ENCODE assay signal across 14 cellular contexts in the genomic region with DNA sequence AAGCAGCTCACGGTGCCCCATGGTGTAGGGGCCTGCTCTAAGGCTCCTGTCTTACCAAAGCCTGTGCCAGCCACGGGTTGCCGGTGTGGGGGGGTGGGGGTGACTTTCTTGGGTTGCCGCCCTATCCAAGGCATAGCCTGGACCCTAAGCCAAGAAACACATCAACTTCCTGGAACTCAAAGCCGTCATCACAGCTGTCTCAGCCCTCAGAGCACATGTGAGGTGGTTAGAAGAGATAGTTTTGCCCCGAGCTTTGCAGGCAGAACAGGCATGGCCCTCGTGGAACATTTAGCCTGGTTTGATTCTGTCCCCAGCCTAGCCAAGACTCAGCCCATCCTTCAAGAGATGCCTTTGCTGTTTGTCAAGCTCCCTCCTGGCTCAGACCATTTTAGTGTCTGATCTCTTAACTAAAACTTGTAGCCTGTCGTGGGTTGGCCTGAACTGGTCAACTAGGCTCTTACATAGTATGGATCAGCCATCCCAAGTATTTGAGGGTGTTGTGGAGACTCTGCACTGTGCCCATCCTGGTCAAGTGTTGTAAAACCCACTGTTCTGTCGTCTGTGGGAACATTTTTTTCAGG.
DNase-seq lines count a peak whose midpoint lies in the region; ATAC-seq and TF ChIP-seq lines count a peak whose summit lies in the region.
"Had no signal": no experiment of that assay in that cellular context is flagged by ENCODE, and none has a peak within 500 bp of the region (broad histone marks: within the 10 kb centered on the region; RNA-seq: fewer than 3 reads in every experiment).

No MANE protein-coding gene starts in this region.

- peak overlapping the region in 4 of 5 donors; percentile 10 to 80 (median 72) for H3K27ac ChIP-seq in stomach

- no peak for TF ChIP-seq POLR2A in stomach (IDR thresholded peaks at IDR 0.05)

- intact Hi-C loops in left ventricle myocardium superior (cut with micrococcal nuclease) (no loop called here), stomach (cut with DNase I; ENCODE audit: low total_unique reads) (no loop called here)

- no peaks in the 10 kb centered on the region for H3K27me3 ChIP-seq in stomach

- no peaks in the 10 kb centered on the region for H3K9me3 Mint-ChIP-seq in HFFc6
- no peaks in the 10 kb centered on the region for H3K9me3 Mint-ChIP-seq in type B pancreatic cell
- H3K9me3 Mint-ChIP-seq: activated naive CD8-positive, alpha-beta T cell treated with anti-CD3 and anti-CD28 coated beads for 36 hours; stimulated activated memory B cell treated with anti-CD40 and anti-IgM and Interleukin-4, amounts not matched to agents 10 μg/mL and 1 μg/mL and 100 μg/mL, for 72 hours had no signal

- H3K9me3 ChIP-seq in stomach, result no peaks in the 10 kb centered on the region

- no peak for TF ChIP-seq EP300 in stomach (IDR thresholded peaks at IDR 0.05)

- TF ChIP-seq CTCF in HFFc6 (IDR thresholded peaks at IDR 0.05) (no peak), stomach (IDR thresholded peaks at IDR 0.05) (no peak), type B pancreatic cell (conservative IDR thresholded peaks at IDR 0.05) (no peak)

- DNase-seq in HFFc6 (peak; percentile 14), astrocyte of the hippocampus (ENCODE audit: low read depth, low spot score) (peak; percentile 47), left ventricle myocardium superior (no peak), stomach (no peak), DMS53 treated with DMSO at 0.1 percent for 48 hours (lab: John Stamatoyannopoulos, UW; ENCODE audit: unreplicated experiment) (no peak), type B pancreatic cell (ENCODE audit: extremely low spot score, unreplicated experiment) (no peak), AML-193 (lab: John Stamatoyannopoulos, UW) (no peak)
- DNase-seq: activated CD4-positive, alpha-beta T cell treated with anti-CD3 and anti-CD28 coated beads, Interleukin-2, amount 50 U/mL, for 48 hours; activated naive CD8-positive, alpha-beta T cell treated with anti-CD3 and anti-CD28 coated beads for 36 hours; DMS153; NCI-H774; SW 1271 had no signal

- H3K4me1 Mint-ChIP-seq in HFFc6 (ENCODE audit: low read depth) (peaks cover 64% of the 10 kb centered on the region), type B pancreatic cell (ENCODE audit: unreplicated experiment) (peaks cover 50% of the 10 kb centered on the region)

- no peak overlapping the region for H3K4me3 Mint-ChIP-seq in HFFc6
- no peak overlapping the region for H3K4me3 Mint-ChIP-seq in type B pancreatic cell
- H3K4me3 Mint-ChIP-seq: activated naive CD8-positive, alpha-beta T cell treated with anti-CD3 and anti-CD28 coated beads for 36 hours; stimulated activated memory B cell treated with anti-CD40 and anti-IgM and Interleukin-4, amounts not matched to agents 10 μg/mL and 1 μg/mL and 100 μg/mL, for 72 hours had no signal

- H3K27me3 Mint-ChIP-seq in HFFc6 (ENCODE audit: insufficient read depth) (no peaks in the 10 kb centered on the region; the same call in 1 of the 2 replicates), type B pancreatic cell (no peaks in the 10 kb centered on the region)
- H3K27me3 Mint-ChIP-seq: activated naive CD8-positive, alpha-beta T cell treated with anti-CD3 and anti-CD28 coated beads for 36 hours; stimulated activated memory B cell treated with anti-CD40 and anti-IgM and Interleukin-4, amounts not matched to agents 10 μg/mL and 1 μg/mL and 100 μg/mL, for 72 hours had no signal

- peaks cover 50 to 93% (median 71%) of the 10 kb centered on the region in 4 donors for H3K4me1 ChIP-seq in stomach

- peak; percentile 5 for ATAC-seq in left ventricle myocardium superior
- ATAC-seq in HG03565 (IDR thresholded peaks at IDR 0.05; ENCODE audit: unreplicated experiment), result no peak
- ATAC-seq: stimulated activated memory B cell treated with anti-CD40 and anti-IgM and Interleukin-4, amounts not matched to agents 10 μg/mL and 1 μg/mL and 100 μg/mL, for 72 hours had no signal

- WGBS in stomach, 5 donors, result 42 to 75% (median 60%) methylated on average over 9 of the region's 9 CpGs

- peaks cover 0 to 9% (median 5%) of the 10 kb centered on the region in 4 donors for H3K36me3 ChIP-seq in stomach

- peaks cover 12% of the 10 kb centered on the region; the same call in 1 of the 2 replicates for H3K36me3 Mint-ChIP-seq in HFFc6 (ENCODE audit: low read depth)
- no peaks in the 10 kb centered on the region for H3K36me3 Mint-ChIP-seq in type B pancreatic cell

- H3K27ac Mint-ChIP-seq in HFFc6 (peak overlapping the region; percentile 27), type B pancreatic cell (no peak overlapping the region)
- H3K27ac Mint-ChIP-seq: activated naive CD8-positive, alpha-beta T cell treated with anti-CD3 and anti-CD28 coated beads for 36 hours; stimulated activated memory B cell treated with anti-CD40 and anti-IgM and Interleukin-4, amounts not matched to agents 10 μg/mL and 1 μg/mL and 100 μg/mL, for 72 hours had no signal

- H3K4me3 ChIP-seq in stomach, result no peak overlapping the region

Comparison
In these comparisons a context has a peak if more than half of its experiments do, and no peak if none do; other contexts are left out.
1. DNase-seq: peak in HFFc6 (single experiment) and astrocyte of the hippocampus (single experiment); none in left ventricle myocardium superior (single experiment), stomach (single experiment), DMS53 treated with DMSO at 0.1 percent for 48 hours (single experiment), type B pancreatic cell (single experiment) and AML-193 (0 of 2).